28 cellular contexts compared by ENCODE assay signal in genomic region chr10:47175181-47176080, GRCh38.
A peak's percentile ranks its signal among the peaks of the same experiment; 100 is the strongest.
DNase-seq lines count a peak whose midpoint lies in the region; ATAC-seq, FAIRE-seq and TF ChIP-seq lines count a peak whose summit lies in the region.
"Had no signal": no experiment of that assay in that cellular context is flagged by ENCODE, and none has a peak within 500 bp of the region (broad histone marks: within the 10 kb centered on the region; RNA-seq: fewer than 3 reads in every experiment).

No MANE protein-coding gene starts in this region.

- peak overlapping the region; percentile 67 for H3K4me2 ChIP-seq in neural progenitor cell
- H3K4me2 ChIP-seq: smooth muscle cell had no signal

- no peaks in the 10 kb centered on the region for H3K36me3 ChIP-seq in neural progenitor cell
- H3K36me3 ChIP-seq: BLaER1 treated with 17β-estradiol and CSF1 and Interleukin-3, amounts not matched to agents 10 nM and 100 nM; cardiac muscle cell; left ventricle myocardium inferior; transverse colon had no signal

- H3K4me3 ChIP-seq in coronary artery (no peak overlapping the region), neural progenitor cell (peak overlapping the region; percentile 9)
- H3K4me3 ChIP-seq: BLaER1 treated with 17β-estradiol and CSF1 and Interleukin-3, amounts not matched to agents 10 nM and 100 nM; cardiac muscle cell; left ventricle myocardium inferior; smooth muscle cell; transverse colon had no signal

- TF ChIP-seq CTCF in coronary artery (IDR thresholded peaks at IDR 0.05) (no peak), neural progenitor cell (IDR thresholded peaks at IDR 0.05) (no peak), omental fat pad (IDR thresholded peaks at IDR 0.05) (no peak)

- H3K9me3 ChIP-seq in neural progenitor cell (ENCODE audit: low read depth), result no peaks in the 10 kb centered on the region
- H3K9me3 ChIP-seq: transverse colon had no signal

- H3K4me1 ChIP-seq in neural progenitor cell, result peaks cover 20% of the 10 kb centered on the region
- H3K4me1 ChIP-seq: left ventricle myocardium inferior, transverse colon had no signal

- no peak for TF ChIP-seq POLR2A in GM12891 (IDR thresholded peaks at IDR 0.05; ENCODE audit: low read depth, low read length)

- no peaks in the 10 kb centered on the region for H3K27me3 Mint-ChIP-seq in neural progenitor cell (ENCODE audit: insufficient read depth, low read depth)
- H3K27me3 Mint-ChIP-seq: activated naive CD8-positive, alpha-beta T cell; T-cell had no signal

- no peak overlapping the region for H3K9ac ChIP-seq in neural progenitor cell
- H3K9ac ChIP-seq: BLaER1 treated with 17β-estradiol and CSF1 and Interleukin-3, amounts not matched to agents 10 nM and 100 nM had no signal

- FAIRE-seq in GM12891 (lab: Jason Lieb, UNC), result no peak
- FAIRE-seq: GM12892 had no signal

- no peaks in the 10 kb centered on the region for H3K27me3 ChIP-seq in neural progenitor cell
- H3K27me3 ChIP-seq: BLaER1 treated with 17β-estradiol and CSF1 and Interleukin-3, amounts not matched to agents 10 nM and 100 nM; cardiac muscle cell; transverse colon had no signal

- no peak overlapping the region for H2AFZ ChIP-seq in neural progenitor cell (replicated peaks)

- no peaks in the 10 kb centered on the region for H3K36me3 Mint-ChIP-seq in neural progenitor cell
- H3K36me3 Mint-ChIP-seq: activated naive CD8-positive, alpha-beta T cell; naive B cell; T-cell had no signal

- peaks cover 24% of the 10 kb centered on the region for H3F3A ChIP-seq in neural progenitor cell (ENCODE audit: low read depth)

- ATAC-seq in omental fat pad (ENCODE audit: low FRiP score), result no peak
- ATAC-seq: activated CD4-positive, CD25-positive, alpha-beta regulatory T cell treated with anti-CD3 and anti-CD28 coated beads, Interleukin-2, amount 50 U/mL, for 24 hours; T-cell had no signal

- H3K4me1 Mint-ChIP-seq in neural progenitor cell, result peaks cover 24% of the 10 kb centered on the region
- H3K4me1 Mint-ChIP-seq: naive B cell had no signal

- no peak overlapping the region for H3K27ac ChIP-seq in coronary artery
- peak overlapping the region; percentile 64 for H3K27ac ChIP-seq in neural progenitor cell
- H3K27ac ChIP-seq: BLaER1 treated with 17β-estradiol and CSF1 and Interleukin-3, amounts not matched to agents 10 nM and 100 nM; cardiac muscle cell; left ventricle myocardium inferior; transverse colon had no signal

- H4K20me1 ChIP-seq in neural progenitor cell (ENCODE audit: low read depth), result peaks cover 7% of the 10 kb centered on the region
- H4K20me1 ChIP-seq: BLaER1 treated with 17β-estradiol and CSF1 and Interleukin-3, amounts not matched to agents 10 nM and 100 nM had no signal

- DNase-seq in ELF-1 (ENCODE audit: low read depth, low spot score) (peak; percentile 84), NCI-H1417 treated with DMSO at 0.1 percent for 48 hours (lab: John Stamatoyannopoulos, UW) (peak; percentile 0), coronary artery (ENCODE audit: low spot score) (peak; percentile 43), neural progenitor cell (ENCODE audit: low spot score) (peak; percentile 80), DMS79 treated with DMSO at 0.1 percent for 48 hours (lab: John Stamatoyannopoulos, UW) (no peak), GM12891 (ENCODE audit: insufficient read length, low spot score) (no peak), omental fat pad (ENCODE audit: low spot score) (no peak)
- DNase-seq: activated CD4-positive, alpha-beta T cell treated with anti-CD3 and anti-CD28 coated beads, Interleukin-2, amount 50 U/mL, for 48 hours; activated CD8-positive, alpha-beta memory T cell treated with anti-CD3 and anti-CD28 coated beads, Interleukin-2, amount 50 U/mL, for 4 hours; aorta; COR-L47; left ventricle myocardium inferior; naive B cell; NCI-H1092; NCI-H2029; RPMI8226; stimulated activated CD4-positive, alpha-beta T cell treated with anti-CD3 and anti-CD28 coated beads, Interleukin-1b, Interleukin-23, amount 100 ng/mL, for 48 hours; stimulated activated CD8-positive, alpha-beta memory T cell treated with anti-CD3 and anti-CD28 coated beads, Interleukin-4, amount 100 ng/mL, for 48 hours; T-cell; transverse colon had no signal

- H3K9me3 Mint-ChIP-seq in neural progenitor cell, result peaks cover 5% of the 10 kb centered on the region
- H3K9me3 Mint-ChIP-seq: activated T-helper 2 cell treated with anti-CD3 and anti-CD28 coated beads, Interferon-gamma antibody, Interleukin-2, Interleukin-4, amounts not matched to agents 10 μg/mL and 5 μg/mL and 100 μg/mL, durations not matched to agents 14 hours and 24 hours and 36 hours; dendritic cell treated with granulocyte-macrophage colony-stimulating factor and Interleukin-4, amounts not matched to agents 40 ng/mL and 50 ng/mL, for 4 days; T-cell had no signal

- peak overlapping the region; percentile 52 for H3K4me3 Mint-ChIP-seq in neural progenitor cell
- H3K4me3 Mint-ChIP-seq: activated naive CD8-positive, alpha-beta T cell; dendritic cell treated with granulocyte-macrophage colony-stimulating factor and Interleukin-4, amounts not matched to agents 40 ng/mL and 50 ng/mL, for 4 days; naive B cell; T-cell had no signal

- peak overlapping the region; percentile 21 for H3K27ac Mint-ChIP-seq in neural progenitor cell
- H3K27ac Mint-ChIP-seq: activated naive CD8-positive, alpha-beta T cell; activated T-helper 2 cell treated with anti-CD3 and anti-CD28 coated beads, Interferon-gamma antibody, Interleukin-2, Interleukin-4, amounts not matched to agents 10 μg/mL and 5 μg/mL and 100 μg/mL, durations not matched to agents 14 hours and 24 hours and 36 hours; dendritic cell treated with granulocyte-macrophage colony-stimulating factor and Interleukin-4, amounts not matched to agents 40 ng/mL and 50 ng/mL, for 4 days; naive B cell; T-cell had no signal

- no peaks in the 10 kb centered on the region for H3K79me2 ChIP-seq in neural progenitor cell (ENCODE audit: low read depth)

TF ChIP-seq in GM12891, 5 proteins besides CTCF, POLR2A, EP300 and RAD21:
- no peak for TF ChIP-seq POU2F2 (IDR thresholded peaks at IDR 0.05; ENCODE audit: low read depth, low read length)
- TF ChIP-seq PAX5 (IDR thresholded peaks at IDR 0.05; ENCODE audit: insufficient read depth, low read length, severe bottlenecking), result no peak
- TF ChIP-seq POLR2AphosphoS5 (IDR thresholded peaks at IDR 0.05; ENCODE audit: low read depth, low read length), result no peak
- no peak for TF ChIP-seq TAF1 (IDR thresholded peaks at IDR 0.05; ENCODE audit: low read depth, low read length)
- TF ChIP-seq SPI1 (IDR thresholded peaks at IDR 0.05; ENCODE audit: low read depth, low read length), result no peak

Comparison
In these comparisons a context has a peak if more than half of its experiments do, and no peak if none do; other contexts are left out.
1. DNase-seq: peak in ELF-1 (single experiment), NCI-H1417 treated with DMSO at 0.1 percent for 48 hours (single experiment), coronary artery (single experiment) and neural progenitor cell (single experiment); none in DMS79 treated with DMSO at 0.1 percent for 48 hours (single experiment), GM12891 (single experiment) and omental fat pad (single experiment).